Comparison of ENCODE assay signal across 9 cellular contexts in the genomic region with DNA sequence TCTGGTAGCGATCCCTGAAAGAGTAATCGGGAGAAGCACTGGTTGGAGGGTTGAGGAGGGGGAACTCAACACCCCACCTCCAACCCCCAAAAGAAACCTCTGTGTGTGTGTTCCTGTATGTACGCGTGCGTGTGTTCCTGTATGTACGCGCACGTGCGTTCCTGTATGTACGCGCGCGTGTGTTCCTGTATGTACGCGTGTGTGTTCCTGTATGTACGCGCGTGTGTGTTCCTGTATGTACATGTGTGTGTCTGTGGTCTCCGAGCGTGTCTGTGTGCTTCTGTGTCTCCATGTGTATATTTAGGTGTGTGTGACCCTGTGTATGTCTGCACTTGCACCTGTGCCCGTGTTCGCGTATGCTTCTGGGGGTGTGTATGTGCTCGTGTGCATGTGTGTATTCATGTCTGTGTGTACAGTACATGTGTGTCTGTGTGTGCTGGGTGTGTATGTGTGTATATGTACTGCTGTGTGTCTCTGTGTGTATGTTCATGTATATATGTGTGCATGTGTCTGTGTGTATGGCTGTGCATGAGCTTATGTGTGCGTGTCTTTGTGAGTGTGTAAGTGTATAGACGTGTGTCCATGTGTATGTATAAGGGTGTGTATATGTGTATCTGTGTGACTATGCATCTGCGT. TPM values are rescaled to one million over a fixed set of nuclear protein-coding genes. Genes with fewer than 3 reads are reported as not detected.
A peak's percentile ranks its signal among the peaks of the same experiment; 100 is the strongest.
DNase-seq lines count a peak whose midpoint lies in the region; ATAC-seq and TF ChIP-seq lines count a peak whose summit lies in the region.
"Had no signal": no experiment of that assay in that cellular context is flagged by ENCODE, and none has a peak within 500 bp of the region (broad histone marks: within the 10 kb centered on the region; RNA-seq: fewer than 3 reads in every experiment).

No MANE protein-coding gene starts in this region.

- H3K36me3 ChIP-seq in left ventricle myocardium inferior (no peaks in the 10 kb centered on the region), colonic mucosa (no peaks in the 10 kb centered on the region)

- peak overlapping the region; percentile 12 to 60 for H3K9ac ChIP-seq in colonic mucosa (ENCODE audit: low read depth in 2 of 2, low read length in 2 of 2)

- ATAC-seq in left ventricle myocardium superior: no peak
- peak in 1 of 2 donors; percentile 7 for ATAC-seq in natural killer cell treated with Interleukin-12 subunit alpha and Interleukin-12 subunit beta and Interleukin-15 and Interleukin-18, amount 100 ng/mL, for 72 hours
- no peak for ATAC-seq in omental fat pad (ENCODE audit: low FRiP score)
- ATAC-seq in HG03460 (IDR thresholded peaks at IDR 0.05; ENCODE audit: unreplicated experiment): no peak

- DNase-seq in left ventricle myocardium inferior (no peak), left ventricle myocardium superior (no peak), colonic mucosa (no peak), dedifferentiated amniotic fluid mesenchymal stem cell (ENCODE audit: extremely low spot score) (no peak), omental fat pad (ENCODE audit: low spot score) (no peak), Kasumi-1 (lab: John Stamatoyannopoulos, UW) (no peak)
- DNase-seq in natural killer cell treated with Interleukin-12 subunit alpha and Interleukin-12 subunit beta and Interleukin-15 and Interleukin-18, amount 100 ng/mL, for 72 hours (ENCODE audit: low spot score): no peak
- DNase-seq: NCI-H446 treated with DMSO at 0.1 percent for 48 hours had no signal

- peaks cover 32 to 33% of the 10 kb centered on the region in 2 donors for H3K4me1 Mint-ChIP-seq in natural killer cell treated with Interleukin-12 subunit alpha and Interleukin-12 subunit beta and Interleukin-15 and Interleukin-18, amount 100 ng/mL, for 72 hours (ENCODE audit: low read depth in 2 of 2)

- H3K9me3 Mint-ChIP-seq in natural killer cell treated with Interleukin-12 subunit alpha and Interleukin-12 subunit beta and Interleukin-15 and Interleukin-18, amount 100 ng/mL, for 72 hours: no peaks in the 10 kb centered on the region

- no peak overlapping the region for H3K4me3 ChIP-seq in left ventricle myocardium inferior
- H3K4me3 ChIP-seq in colonic mucosa: no peak overlapping the region

- H3K9me3 ChIP-seq in left ventricle myocardium inferior (replicated peaks) (no peaks in the 10 kb centered on the region), colonic mucosa (no peaks in the 10 kb centered on the region)

- intact Hi-C loops in left ventricle myocardium inferior (cut with micrococcal nuclease): no loop called here
- intact Hi-C loops in left ventricle myocardium superior (cut with micrococcal nuclease): no loop called here
- intact Hi-C loops in colonic mucosa (cut with DNase I): no loop called here

- H3K27ac ChIP-seq in left ventricle myocardium inferior (replicated peaks): peak overlapping the region; percentile 71
- H3K27ac ChIP-seq in colonic mucosa: no peak overlapping the region

- H3K4me1 ChIP-seq in left ventricle myocardium inferior: peaks cover 33% of the 10 kb centered on the region
- H3K4me1 ChIP-seq in colonic mucosa: peaks cover 4% of the 10 kb centered on the region

- no peaks in the 10 kb centered on the region for H3K27me3 Mint-ChIP-seq in natural killer cell treated with Interleukin-12 subunit alpha and Interleukin-12 subunit beta and Interleukin-15 and Interleukin-18, amount 100 ng/mL, for 72 hours

- TF ChIP-seq CTCF in left ventricle myocardium inferior (IDR thresholded peaks at IDR 0.05; ENCODE audit: borderline replicate concordance) (no peak), colonic mucosa (IDR thresholded peaks at IDR 0.05) (no peak), omental fat pad (IDR thresholded peaks at IDR 0.05) (no peak)

- peak overlapping the region; percentile 93 to 94 for H3K27ac Mint-ChIP-seq in natural killer cell treated with Interleukin-12 subunit alpha and Interleukin-12 subunit beta and Interleukin-15 and Interleukin-18, amount 100 ng/mL, for 72 hours

- H3K27me3 ChIP-seq in left ventricle myocardium inferior (ENCODE audit: low read depth) (no peaks in the 10 kb centered on the region), colonic mucosa (no peaks in the 10 kb centered on the region)

- peak overlapping the region; percentile 90 for H3K4me3 Mint-ChIP-seq in natural killer cell treated with Interleukin-12 subunit alpha and Interleukin-12 subunit beta and Interleukin-15 and Interleukin-18, amount 100 ng/mL, for 72 hours

- no peaks in the 10 kb centered on the region for H3K36me3 Mint-ChIP-seq in natural killer cell treated with Interleukin-12 subunit alpha and Interleukin-12 subunit beta and Interleukin-15 and Interleukin-18, amount 100 ng/mL, for 72 hours

RNA-seq across cellular contexts. Expression of gene KLF6, which starts 42.9 kb away (rescaled TPM):
- total RNA-seq in left ventricle myocardium inferior: 43.8 TPM
- 62.0 TPM for total RNA-seq in left ventricle myocardium superior
- total RNA-seq in colonic mucosa: 100 to 1,000 TPM; 106 to 299 TPM
- total RNA-seq in natural killer cell treated with Interleukin-12 subunit alpha and Interleukin-12 subunit beta and Interleukin-15 and Interleukin-18, amount 100 ng/mL, for 72 hours: 100 to 1,000 TPM; 225 to 236 TPM
- 100 to 1,000 TPM; 185 to 404 (median 276) TPM for total RNA-seq in omental fat pad
